21 cellular contexts compared by ENCODE assay signal in the genomic region with DNA sequence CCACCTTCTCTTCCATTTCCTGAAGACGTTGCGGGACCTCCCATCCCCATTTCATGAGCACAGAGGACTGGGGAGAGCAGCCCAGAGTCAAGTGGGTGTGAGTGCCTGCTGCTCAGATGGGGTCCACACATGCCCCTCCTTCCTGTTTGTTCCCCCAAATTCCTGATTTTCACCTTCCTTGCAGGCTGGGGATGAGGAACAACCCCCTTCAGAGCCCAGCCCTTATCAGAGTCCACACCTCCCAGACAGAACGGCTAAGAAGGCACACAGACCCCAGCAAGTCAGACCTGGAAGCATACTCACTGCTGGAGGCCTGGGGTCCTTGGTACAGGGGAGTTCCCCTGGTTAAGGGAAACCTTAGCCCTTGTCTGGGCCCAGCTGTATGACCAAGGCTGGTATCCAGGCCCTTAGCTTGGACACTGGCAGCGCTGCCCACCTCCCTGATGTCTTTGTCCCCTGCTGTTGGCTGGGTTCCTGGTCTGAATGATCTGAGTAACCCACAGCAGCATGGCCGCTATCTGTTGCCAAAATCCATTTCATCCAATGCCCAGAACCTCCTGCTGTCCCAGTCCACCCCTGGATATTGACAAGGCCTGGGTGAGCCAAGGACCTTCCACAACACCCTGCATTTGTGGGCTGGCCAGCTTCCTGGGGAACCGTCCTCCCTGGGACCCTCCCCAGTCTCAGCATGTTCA.
DNase-seq lines count a peak whose midpoint lies in the region; ATAC-seq and TF ChIP-seq lines count a peak whose summit lies in the region.
"Had no signal": no experiment of that assay in that cellular context is flagged by ENCODE, and none has a peak within 500 bp of the region (broad histone marks: within the 10 kb centered on the region; RNA-seq: fewer than 3 reads in every experiment).

No MANE protein-coding gene starts in this region.

- H3K9me3 Mint-ChIP-seq in type B pancreatic cell, result no peaks in the 10 kb centered on the region
- H3K9me3 Mint-ChIP-seq: CD4-positive, CD25-positive, alpha-beta regulatory T cell had no signal

- H3K4me1 ChIP-seq in lung (ENCODE audit: control insufficient read depth in 2 of 2, insufficient read depth in 2 of 2, low read length in 2 of 2), result no peaks in the 10 kb centered on the region
- H3K4me1 ChIP-seq: Peyer's patch had no signal

- H3K27me3 Mint-ChIP-seq in type B pancreatic cell, result peaks cover 7% of the 10 kb centered on the region

- ATAC-seq in lung (ENCODE audit: insufficient read depth, low FRiP score) (no peak), HG03139 (IDR thresholded peaks at IDR 0.05; ENCODE audit: unreplicated experiment) (no peak)
- ATAC-seq: K562, Right ventricle myocardium inferior had no signal

- H3K36me3 ChIP-seq in lung (ENCODE audit: control insufficient read depth in 2 of 2, insufficient read depth in 2 of 2, low read length in 2 of 2), result no peaks in the 10 kb centered on the region
- H3K36me3 ChIP-seq: Peyer's patch had no signal

- 75 to 76% methylated on average over 6 of the region's 6 CpGs for WGBS in lung, 2 donors

- H3K27ac Mint-ChIP-seq in type B pancreatic cell, result no peak overlapping the region
- H3K27ac Mint-ChIP-seq: CD4-positive, CD25-positive, alpha-beta regulatory T cell had no signal

- H3K4me3 Mint-ChIP-seq in type B pancreatic cell, result no peak overlapping the region
- H3K4me3 Mint-ChIP-seq: CD4-positive, CD25-positive, alpha-beta regulatory T cell had no signal

- no peak overlapping the region for H3K27ac ChIP-seq in lung (ENCODE audit: low read depth in 1 of 2, low read length in 1 of 2)
- H3K27ac ChIP-seq: GM23248, Peyer's patch had no signal

- no peaks in the 10 kb centered on the region for H3K36me3 Mint-ChIP-seq in type B pancreatic cell
- H3K36me3 Mint-ChIP-seq: CD4-positive, CD25-positive, alpha-beta regulatory T cell had no signal

- H3K9me3 ChIP-seq in lung (ENCODE audit: control insufficient read depth in 2 of 2, insufficient read depth in 1 of 2, low read length in 1 of 2), result peaks cover 0 to 5% of the 10 kb centered on the region in 2 donors
- H3K9me3 ChIP-seq: Peyer's patch had no signal

- peaks cover 1% of the 10 kb centered on the region for H3K4me1 Mint-ChIP-seq in type B pancreatic cell (ENCODE audit: unreplicated experiment)
- H3K4me1 Mint-ChIP-seq: CD4-positive, CD25-positive, alpha-beta regulatory T cell had no signal

- no peaks in the 10 kb centered on the region for H3K27me3 ChIP-seq in lung (ENCODE audit: control insufficient read depth, insufficient read depth)
- H3K27me3 ChIP-seq: Peyer's patch had no signal

- H3K4me3 ChIP-seq in lung, result no peak overlapping the region
- H3K4me3 ChIP-seq: GM23248, K562, Peyer's patch had no signal

- peak; percentile 19 for DNase-seq in activated CD8-positive, alpha-beta memory T cell treated with anti-CD3 and anti-CD28 coated beads for 24 hours
- DNase-seq in activated CD8-positive, alpha-beta memory T cell treated with anti-CD3 and anti-CD28 coated beads, Interleukin-2, amount 50 U/mL, for 4 hours, result no peak
- peak; percentile 30 for DNase-seq in activated CD8-positive, alpha-beta memory T cell treated with anti-CD3 and anti-CD28 coated beads, Interleukin-2, amount 50 U/mL, for 48 hours
- DNase-seq in lung (ENCODE audit: low spot score), result peak; percentile 22
- peak; percentile 40 for DNase-seq in type B pancreatic cell (ENCODE audit: extremely low spot score, unreplicated experiment)
- no peak for DNase-seq in NCI-H526 (lab: John Stamatoyannopoulos, UW)
- DNase-seq in occipital lobe (lab: John Stamatoyannopoulos, UW), result no peak
- DNase-seq: 8988T; CD4-positive, CD25-positive, alpha-beta regulatory T cell; COR-L47; DMS 273 treated with DMSO at 0.1 percent for 48 hours; GM23248; NCI-H1105 treated with DMSO at 0.1 percent for 48 hours; NCI-H1694; NCI-H2081 treated with DMSO at 0.1 percent for 48 hours; NCI-H748 treated with DMSO at 0.1 percent for 48 hours; NK-92 treated with Interleukin-12 subunit alpha and Interleukin-12 subunit beta, amount 100 ng/mL, for 24 hours had no signal

- no peak for TF ChIP-seq CTCF in lung (IDR thresholded peaks at IDR 0.05; ENCODE audit: control extremely low read depth, extremely low read depth)
- TF ChIP-seq CTCF in type B pancreatic cell (conservative IDR thresholded peaks at IDR 0.05), result no peak

Comparison
In these comparisons a context has a peak if more than half of its experiments do, and no peak if none do; other contexts are left out.
1. DNase-seq: peak in activated CD8-positive, alpha-beta memory T cell treated with anti-CD3 and anti-CD28 coated beads for 24 hours (single experiment), activated CD8-positive, alpha-beta memory T cell treated with anti-CD3 and anti-CD28 coated beads, Interleukin-2, amount 50 U/mL, for 48 hours (single experiment), lung (single experiment) and type B pancreatic cell (single experiment); none in activated CD8-positive, alpha-beta memory T cell treated with anti-CD3 and anti-CD28 coated beads, Interleukin-2, amount 50 U/mL, for 4 hours (single experiment), NCI-H526 (0 of 2) and occipital lobe (single experiment).